In the genomic region with DNA sequence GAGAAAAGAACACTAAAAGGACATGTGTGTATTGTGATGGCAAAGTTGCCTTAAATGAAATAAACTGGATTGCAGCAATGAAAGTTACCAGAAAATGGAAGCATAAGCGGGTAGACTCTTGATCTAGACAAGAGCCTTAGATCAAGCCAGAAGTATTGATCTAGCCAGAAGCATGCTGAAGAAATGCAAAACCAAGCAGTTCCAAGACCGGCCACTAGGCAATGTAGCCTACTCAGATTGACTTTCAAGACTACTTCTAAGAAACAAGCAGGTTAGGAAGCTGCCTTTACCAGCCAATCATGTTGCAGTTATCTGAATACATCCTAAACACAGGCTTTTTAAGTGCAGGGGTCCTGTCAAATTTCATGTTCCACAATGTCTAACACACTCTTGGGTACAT, we compare ENCODE assay signal across 9 cellular contexts. TPM values are rescaled to one million over a fixed set of nuclear protein-coding genes. Genes with fewer than 3 reads are reported as not detected.
DNase-seq lines count a peak whose midpoint lies in the region; ATAC-seq and TF ChIP-seq lines count a peak whose summit lies in the region.
"Had no signal": no experiment of that assay in that cellular context is flagged by ENCODE, and none has a peak within 500 bp of the region (broad histone marks: within the 10 kb centered on the region; RNA-seq: fewer than 3 reads in every experiment).

No MANE protein-coding gene starts in this region.

- no peaks in the 10 kb centered on the region for H3K27me3 Mint-ChIP-seq in nephron progenitor cell (ENCODE audit: low read depth, poor library complexity)

- H4K20me1 ChIP-seq in PC-3 (ENCODE audit: low read length) = no peaks in the 10 kb centered on the region

- no peaks in the 10 kb centered on the region for H3K9me3 Mint-ChIP-seq in nephron progenitor cell

- CTCF ChIA-PET in PC-3 (lab: Charles Lee) = no interaction called here

- H3K27ac ChIP-seq in PC-3 (ENCODE audit: low read length) (no peak overlapping the region), thyroid gland (no peak overlapping the region)

- no peaks in the 10 kb centered on the region for H3K9me2 ChIP-seq in PC-3 (replicated peaks; ENCODE audit: low read length)

- H3K9ac ChIP-seq in PC-3 (ENCODE audit: low read length) = no peak overlapping the region

- peak; percentile 40; the same call in 1 of the 2 replicates for TF ChIP-seq CTCF in PC-3 (conservative IDR thresholded peaks at IDR 0.05; ENCODE audit: low read depth, low read length)
- peak; percentile 40 for TF ChIP-seq CTCF in nephron progenitor cell (IDR thresholded peaks at IDR 0.05)
- TF ChIP-seq CTCF in thyroid gland (IDR thresholded peaks at IDR 0.05) = peak in 1 of 6 experiments; percentile 4

- no peak overlapping the region for H3K4me3 Mint-ChIP-seq in nephron progenitor cell

- H3K79me2 ChIP-seq in PC-3 (ENCODE audit: low read length) = no peaks in the 10 kb centered on the region

- no peak for TF ChIP-seq POLR2A in thyroid gland (IDR thresholded peaks at IDR 0.05)

- WGBS in thyroid gland, 2 donors = 64 to 81% methylated on average over 2 of the region's 2 CpGs

- peak; percentile 64 for ATAC-seq in HG02642 (IDR thresholded peaks at IDR 0.05; ENCODE audit: poor library complexity, unreplicated experiment)
- ATAC-seq in PC-3 = no peak
- no peak for ATAC-seq in GM18498 (IDR thresholded peaks at IDR 0.05; ENCODE audit: unreplicated experiment)

- no peaks in the 10 kb centered on the region for H3F3A ChIP-seq in PC-3 (ENCODE audit: low read length, unreplicated experiment)

- no peaks in the 10 kb centered on the region for H3K9me3 ChIP-seq in PC-3 (ENCODE audit: low read length)
- no peaks in the 10 kb centered on the region for H3K9me3 ChIP-seq in thyroid gland

- POLR2A ChIA-PET in PC-3 (lab: Charles Lee; ENCODE audit: unreplicated experiment) = no interaction called here

- peak; percentile 16 for DNase-seq in DMS53 (lab: John Stamatoyannopoulos, UW)
- no peak for DNase-seq in DMS53 treated with DMSO at 0.1 percent for 48 hours (lab: John Stamatoyannopoulos, UW; ENCODE audit: unreplicated experiment)
- DNase-seq in PC-3 = peak; percentile 14
- DNase-seq in nephron progenitor cell = peak; percentile 36
- no peak for DNase-seq in NCI-H2081 (lab: John Stamatoyannopoulos, UW)
- no peak for DNase-seq in thyroid gland
- DNase-seq: IMR-90 had no signal

- BruUV-seq in PC-3 (replicated peaks; lab: Mats Ljungman, UMichigan) = no TSS peak

- H3K27me3 ChIP-seq in PC-3 (ENCODE audit: low read length) = no peaks in the 10 kb centered on the region
- no peaks in the 10 kb centered on the region for H3K27me3 ChIP-seq in thyroid gland

- H3K36me3 ChIP-seq in PC-3 (ENCODE audit: low read depth, low read length) (no peaks in the 10 kb centered on the region), thyroid gland (no peaks in the 10 kb centered on the region)

- no peaks in the 10 kb centered on the region for H3K36me3 Mint-ChIP-seq in nephron progenitor cell (ENCODE audit: low read depth)

- intact Hi-C loops in PC-3 (cut with micrococcal nuclease) (no loop called here), thyroid gland (cut with DNase I) (no loop called here)

- H3K27ac Mint-ChIP-seq in nephron progenitor cell = no peak overlapping the region

- H3K4me1 Mint-ChIP-seq in nephron progenitor cell = peaks cover 10% of the 10 kb centered on the region

- no peaks in the 10 kb centered on the region for H3K4me1 ChIP-seq in PC-3 (ENCODE audit: insufficient read depth, low read length)
- no peaks in the 10 kb centered on the region for H3K4me1 ChIP-seq in thyroid gland

- H3K4me3 ChIP-seq in PC-3 (ENCODE audit: low read length) = no peak overlapping the region
- no peak overlapping the region for H3K4me3 ChIP-seq in thyroid gland (replicated peaks in 1 of 3)

- no peak overlapping the region for H2AFZ ChIP-seq in PC-3 (ENCODE audit: low read length)

- H3K4me2 ChIP-seq in PC-3 (ENCODE audit: low read length) = no peak overlapping the region

RNA-seq across cellular contexts. Expression of a gene that starts 54.6 kb away (rescaled TPM):
- total RNA-seq in PC-3 (2014; rRNA removed) (not detected in 2 replicates), thyroid gland (under 1 TPM in 1 of 4 donors, not detected in 3; 0.20 TPM)
- total RNA-seq: IMR-90 had no signal

Comparison
In these comparisons a context has a peak if more than half of its experiments do, and no peak if none do; other contexts are left out.
1. DNase-seq: peak in DMS53 (single experiment), PC-3 (single experiment) and nephron progenitor cell (single experiment); none in DMS53 treated with DMSO at 0.1 percent for 48 hours (single experiment), NCI-H2081 (0 of 2) and thyroid gland (0 of 2).